In genomic region chr12:54439521-54440255, GRCh38 we compare ENCODE assay signal across 8 cellular contexts. TPM values are rescaled to one million over a fixed set of nuclear protein-coding genes. Genes with fewer than 3 reads are reported as not detected.
DNase-seq lines count a peak whose midpoint lies in the region; ATAC-seq, FAIRE-seq and TF ChIP-seq lines count a peak whose summit lies in the region.

No MANE protein-coding gene starts in this region.

- no peaks in the 10 kb centered on the region for H3F3A ChIP-seq in neural cell (ENCODE audit: insufficient read depth, low read length, poor library complexity, severe bottlenecking)

- H3K4me2 ChIP-seq in neural cell (ENCODE audit: low read length), result no peak overlapping the region

- H3K36me3 Mint-ChIP-seq in T-helper 17 cell (ENCODE audit: low read depth), result no peaks in the 10 kb centered on the region

- peaks cover 19% of the 10 kb centered on the region for H3K27me3 Mint-ChIP-seq in T-helper 17 cell

- 36 to 44% methylated on average over 10 of the region's 10 CpGs for WGBS in esophagus squamous epithelium, 2 donors

- TF ChIP-seq CTCF in AG10803 (conservative IDR thresholded peaks at IDR 0.05; ENCODE audit: low read length) (peak; percentile 96), esophagus squamous epithelium (IDR thresholded peaks at IDR 0.05) (peak; percentile 46 to 86 (median 78)), neural cell (IDR thresholded peaks at IDR 0.05; ENCODE audit: poor library complexity, severe bottlenecking) (peak; percentile 85)

- no peaks in the 10 kb centered on the region for H4K20me1 ChIP-seq in neural cell (ENCODE audit: insufficient read depth)

- peak overlapping the region in 1 of 4 donors; percentile 49 for H3K27ac ChIP-seq in esophagus squamous epithelium
- no peak overlapping the region for H3K27ac ChIP-seq in neural cell (ENCODE audit: low read length)

- H3K27me3 ChIP-seq in esophagus squamous epithelium (peaks cover 0 to 19% (median 0%) of the 10 kb centered on the region in 4 donors), neural cell (ENCODE audit: insufficient read depth, low read depth, low read length) (no peaks in the 10 kb centered on the region)

- peaks cover 0 to 7% (median 0%) of the 10 kb centered on the region in 3 donors for H3K4me1 ChIP-seq in esophagus squamous epithelium

- no peak overlapping the region for H3K4me3 ChIP-seq in AG10803 (ENCODE audit: low read length)
- no peak overlapping the region for H3K4me3 ChIP-seq in esophagus squamous epithelium
- no peak overlapping the region for H3K4me3 ChIP-seq in neural cell (ENCODE audit: low read length)

- H2AFZ ChIP-seq in neural cell (ENCODE audit: low read depth, low read length), result no peak overlapping the region

- intact Hi-C loops in esophagus squamous epithelium (cut with DNase I), result loop anchor here (2.0 kb wide), 1 partner anchor 39 kb away; no protein-coding TSS in a partner anchor

- H3K9me2 ChIP-seq in neural cell (ENCODE audit: insufficient read depth, low read length), result no peaks in the 10 kb centered on the region

- peak; percentile 90 for DNase-seq in AG10803 (ENCODE audit: low read depth)
- DNase-seq in GM12892 (ENCODE audit: insufficient read length), result no peak
- peak; percentile 14 for DNase-seq in NCI-H1092 (lab: John Stamatoyannopoulos, UW)
- no peak for DNase-seq in T-helper 17 cell
- DNase-seq in esophagus squamous epithelium (lab: John Stamatoyannopoulos, UW), result no peak
- DNase-seq in NCI-H2081 treated with DMSO at 0.1 percent for 48 hours (lab: John Stamatoyannopoulos, UW), result no peak

- no peak overlapping the region for H3K27ac Mint-ChIP-seq in T-helper 17 cell

- FAIRE-seq in GM12892 (lab: Jason Lieb, UNC), result peak; percentile 68

- no peak for TF ChIP-seq EP300 in neural cell (conservative IDR thresholded peaks at IDR 0.05; ENCODE audit: poor library complexity, severe bottlenecking)

- H3K4me1 Mint-ChIP-seq in T-helper 17 cell, result peaks cover 8% of the 10 kb centered on the region

- ATAC-seq in T-helper 17 cell, result peak; percentile 88
- no peak for ATAC-seq in GM21619 (IDR thresholded peaks at IDR 0.05; ENCODE audit: unreplicated experiment)

- no peak overlapping the region for H3K9ac ChIP-seq in neural cell (ENCODE audit: low read length)

- H3K4me3 Mint-ChIP-seq in T-helper 17 cell, result no peak overlapping the region

- H3K79me2 ChIP-seq in neural cell (replicated peaks; ENCODE audit: insufficient read depth, low read length), result no peaks in the 10 kb centered on the region

- H3K36me3 ChIP-seq in esophagus squamous epithelium (no peaks in the 10 kb centered on the region), neural cell (ENCODE audit: insufficient read depth, low read length) (no peaks in the 10 kb centered on the region)

- TF ChIP-seq RAD21 in neural cell (conservative IDR thresholded peaks at IDR 0.05), result peak; percentile 85

- H3K9me3 ChIP-seq in T-helper 17 cell (ENCODE audit: control insufficient read depth, low read length, poor library complexity, severe bottlenecking) (no peaks in the 10 kb centered on the region), esophagus squamous epithelium (no peaks in the 10 kb centered on the region), neural cell (ENCODE audit: low read length) (no peaks in the 10 kb centered on the region)

- TF ChIP-seq POLR2A in GM12892 (IDR thresholded peaks at IDR 0.05; ENCODE audit: low read depth, low read length) (no peak), esophagus squamous epithelium (IDR thresholded peaks at IDR 0.05) (no peak)

TF ChIP-seq in neural cell, 6 proteins besides CTCF, POLR2A, EP300 and RAD21:
- TF ChIP-seq SMC3 (conservative IDR thresholded peaks at IDR 0.05; ENCODE audit: poor library complexity) (peak; percentile 81), REST (IDR thresholded peaks at IDR 0.05; ENCODE audit: borderline replicate concordance) (no peak)

RNA-seq across cellular contexts. Expression of gene ITGA5, which starts 20.6 kb away (rescaled TPM):
- polyA plus RNA-seq in GM12892 (2012; ENCODE audit: missing spikeins), result 1.8 TPM
- total RNA-seq in T-helper 17 cell (10 to 100 TPM; 61.6 to 71.4 TPM), esophagus squamous epithelium (100 to 1,000 TPM in 1 of 4 donors, 10 to 100 TPM in 2, 1 to 10 TPM in 1; 7.5 to 112 (median 37.3) TPM)
- not detected in 2 replicates for polyA plus RNA-seq in neural cell
- not detected in 2 replicates for polyA minus RNA-seq in neural cell

RNA-seq across cellular contexts. Expression of gene GTSF1, which starts 33.7 kb away (rescaled TPM):
- 119 TPM for polyA plus RNA-seq in GM12892 (2012; ENCODE audit: missing spikeins)
- 1 to 10 TPM; 3.7 to 3.9 TPM for total RNA-seq in T-helper 17 cell
- total RNA-seq in esophagus squamous epithelium, result 1 to 10 TPM in 1 of 4 donors, not detected in 3; 1.6 TPM
- not detected in 2 replicates for polyA plus RNA-seq in neural cell
- not detected in 2 replicates for polyA minus RNA-seq in neural cell

RNA-seq across cellular contexts. Expression of gene ZNF385A, which starts 55.2 kb away (rescaled TPM):
- polyA plus RNA-seq in GM12892 (2012; ENCODE audit: missing spikeins), result 1.1 TPM
- 1 to 10 TPM; 3.4 to 5.7 TPM for total RNA-seq in T-helper 17 cell
- total RNA-seq in esophagus squamous epithelium, result 100 to 1,000 TPM in 1 of 4 donors, 10 to 100 TPM in 3; 25.2 to 106 (median 37.8) TPM
- 0.46 TPM in 1 of 2 replicates, not detected in the other for polyA plus RNA-seq in neural cell
- polyA minus RNA-seq in neural cell, result 1.5 TPM in 1 of 2 replicates, not detected in the other

RNA-seq across cellular contexts. Expression of gene NCKAP1L, which starts 57.9 kb away (rescaled TPM):
- polyA plus RNA-seq in GM12892 (2012; ENCODE audit: missing spikeins), result 91.9 TPM
- 100 to 1,000 TPM; 127 to 136 TPM for total RNA-seq in T-helper 17 cell
- 10 to 100 TPM in 2 of 4 donors, 1 to 10 TPM in 2; 3.6 to 31.9 (median 7.8) TPM for total RNA-seq in esophagus squamous epithelium
- polyA plus RNA-seq in neural cell, result 0.02 and 1.9 TPM in 2 replicates
- polyA minus RNA-seq in neural cell, result 0.23 and 0.24 TPM in 2 replicates

Comparison
In these comparisons a context has a peak if more than half of its experiments do, and no peak if none do; other contexts are left out.
1. DNase-seq: peak in AG10803 (single experiment) and NCI-H1092 (single experiment); none in GM12892 (single experiment), T-helper 17 cell (0 of 3), esophagus squamous epithelium (single experiment) and NCI-H2081 treated with DMSO at 0.1 percent for 48 hours (single experiment).
2. Peak in every context shown above with its lines, with median percentiles within 50 percentile points of each other: CTCF ChIP-seq.